ENCODE assay signal across 1 cellular context in genomic region chr7:151345576-151345975, GRCh38.
TF ChIP-seq lines count a peak whose summit lies in the region.

No MANE protein-coding gene starts in this region.

TF ChIP-seq in A549, 52 proteins besides CTCF, POLR2A, EP300 and RAD21 (continued from another document):
- TF ChIP-seq HMGXB4 (CRISPR knock-in tag; IDR thresholded peaks at IDR 0.05; ENCODE audit: borderline replicate concordance) (no peak), KDM1A (IDR thresholded peaks at IDR 0.05; ENCODE audit: low read depth) (no peak), HES2 (IDR thresholded peaks at IDR 0.05) (no peak), POLR2AphosphoS2 (conservative IDR thresholded peaks at IDR 0.05; ENCODE audit: low read length) (no peak), PBX3 (IDR thresholded peaks at IDR 0.05) (no peak), JUN (IDR thresholded peaks at IDR 0.05) (no peak), MAZ (IDR thresholded peaks at IDR 0.05; ENCODE audit: borderline replicate concordance, low read depth, low read length) (no peak), REST (IDR thresholded peaks at IDR 0.05) (no peak), ATOH8 (CRISPR knock-in tag; IDR thresholded peaks at IDR 0.05; ENCODE audit: low read depth) (no peak)
TF ChIP-seq in A549: peak in this region for 0.
